ENCODE assay signal across 21 cellular contexts in genomic region chr11:119895981-119896380, GRCh38.
A peak's percentile ranks its signal among the peaks of the same experiment; 100 is the strongest.
DNase-seq lines count a peak whose midpoint lies in the region; ATAC-seq and TF ChIP-seq lines count a peak whose summit lies in the region.
"Had no signal": no experiment of that assay in that cellular context is flagged by ENCODE, and none has a peak within 500 bp of the region (broad histone marks: within the 10 kb centered on the region; RNA-seq: fewer than 3 reads in every experiment).

No MANE protein-coding gene starts in this region.

- H3F3A ChIP-seq in MM.1S (ENCODE audit: insufficient read depth, low read length): 0 out of 2 replicates have a peak, but pooled peaks cover 8% of the 10 kb centered on the region
- H3F3A ChIP-seq in PC-3 (ENCODE audit: low read length, unreplicated experiment): no peaks in the 10 kb centered on the region
- H3F3A ChIP-seq in neural progenitor cell (ENCODE audit: low read depth): peaks cover 8% of the 10 kb centered on the region

- POLR2A ChIA-PET in PC-3 (lab: Charles Lee; ENCODE audit: unreplicated experiment): no interaction called here

- H3K4me3 ChIP-seq in GM12865 (ENCODE audit: low read depth, low read length) (no peak overlapping the region), MM.1S (ENCODE audit: low read length) (no peak overlapping the region), PC-3 (ENCODE audit: low read length) (no peak overlapping the region), neural progenitor cell (no peak overlapping the region)
- H3K4me3 ChIP-seq: GM23248, K562 had no signal

- no TSS peak for BruUV-seq in PC-3 (replicated peaks; lab: Mats Ljungman, UMichigan)

- H3K36me3 ChIP-seq in MM.1S (replicated peaks; ENCODE audit: insufficient read depth, low read length) (no peaks in the 10 kb centered on the region), PC-3 (ENCODE audit: low read depth, low read length) (no peaks in the 10 kb centered on the region), neural progenitor cell (no peaks in the 10 kb centered on the region)

- ATAC-seq in natural killer cell: peak in 2 of 3 donors; percentile 29 to 76
- no peak for ATAC-seq in PC-3
- ATAC-seq in activated T-cell treated with anti-CD3 and anti-CD28 coated beads, Interleukin-2, amount 50 U/mL, for 72 hours (replicated peaks in 1 of 2): no peak
- ATAC-seq: K562, SK-N-SH treated with all-trans-retinoic acid at 6 μM for 48 hours had no signal

- intact Hi-C loops in natural killer cell (cut with micrococcal nuclease) (no loop called here), PC-3 (cut with micrococcal nuclease) (no loop called here)

- H3K36me3 Mint-ChIP-seq in natural killer cell (no peaks in the 10 kb centered on the region), neural progenitor cell (no peaks in the 10 kb centered on the region)
- no peaks in the 10 kb centered on the region for H3K36me3 Mint-ChIP-seq in activated T-cell treated with anti-CD3 and anti-CD28 coated beads, Interleukin-2, amount 50 U/mL, for 72 hours (ENCODE audit: insufficient read depth in 2 of 2)

- H2AFZ ChIP-seq in MM.1S (ENCODE audit: low read length) (no peak overlapping the region), PC-3 (ENCODE audit: low read length) (no peak overlapping the region), neural progenitor cell (replicated peaks) (no peak overlapping the region)
- H2AFZ ChIP-seq: GM23248 had no signal

- H3K9me2 ChIP-seq in MM.1S (replicated peaks; ENCODE audit: insufficient read depth, low read length) (no peaks in the 10 kb centered on the region), PC-3 (replicated peaks; ENCODE audit: low read length) (no peaks in the 10 kb centered on the region)

- H3K27ac Mint-ChIP-seq in natural killer cell: peak overlapping the region; percentile 14 to 64
- H3K27ac Mint-ChIP-seq in activated T-cell treated with anti-CD3 and anti-CD28 coated beads, Interleukin-2, amount 50 U/mL, for 72 hours: no peak overlapping the region
- no peak overlapping the region for H3K27ac Mint-ChIP-seq in neural progenitor cell
- H3K27ac Mint-ChIP-seq: CD4-positive, alpha-beta T cell had no signal

- no peak for TF ChIP-seq CTCF in GM12865 (IDR thresholded peaks at IDR 0.05; ENCODE audit: insufficient read depth, low read depth, low read length, missing control alignments)
- TF ChIP-seq CTCF in MM.1S (IDR thresholded peaks at IDR 0.05; ENCODE audit: low read length): no peak
- TF ChIP-seq CTCF in natural killer cell (IDR thresholded peaks at IDR 0.05): no peak
- TF ChIP-seq CTCF in PC-3 (conservative IDR thresholded peaks at IDR 0.05; ENCODE audit: low read depth, low read length): no peak
- no peak for TF ChIP-seq CTCF in neural progenitor cell (IDR thresholded peaks at IDR 0.05)

- H3K27me3 Mint-ChIP-seq in natural killer cell (ENCODE audit: low read depth in 2 of 2) (peaks cover 15% of the 10 kb centered on the region in 2 donors), neural progenitor cell (ENCODE audit: insufficient read depth, low read depth) (peaks cover 14% of the 10 kb centered on the region)
- H3K27me3 Mint-ChIP-seq in activated T-cell treated with anti-CD3 and anti-CD28 coated beads, Interleukin-2, amount 50 U/mL, for 72 hours (ENCODE audit: low read depth): no peaks in the 10 kb centered on the region

- H3K27me3 ChIP-seq in MM.1S (replicated peaks; ENCODE audit: insufficient read depth, low read length) (no peaks in the 10 kb centered on the region), PC-3 (ENCODE audit: low read length) (peaks cover 96% of the 10 kb centered on the region), neural progenitor cell (no peaks in the 10 kb centered on the region)

- H3K4me3 Mint-ChIP-seq in natural killer cell (peak overlapping the region; percentile 33), neural progenitor cell (no peak overlapping the region)
- H3K4me3 Mint-ChIP-seq in activated T-cell treated with anti-CD3 and anti-CD28 coated beads, Interleukin-2, amount 50 U/mL, for 72 hours: no peak overlapping the region
- H3K4me3 Mint-ChIP-seq: CD4-positive, alpha-beta T cell had no signal

- peak; percentile 11 for DNase-seq in GM12865 (ENCODE audit: low read depth)
- DNase-seq in MM.1S: peak; percentile 64
- DNase-seq in NOMO-1 treated with DMSO at 0.1 percent for 48 hours (lab: John Stamatoyannopoulos, UW; ENCODE audit: unreplicated experiment): peak; percentile 86
- no peak for DNase-seq in natural killer cell
- no peak for DNase-seq in PC-3
- no peak for DNase-seq in activated T-cell treated with anti-CD3 and anti-CD28 coated beads, Interleukin-2, amount 50 U/mL, for 72 hours
- no peak for DNase-seq in neural progenitor cell (ENCODE audit: low spot score)
- DNase-seq: ACHN; CD4-positive, alpha-beta T cell; DMS53; GM23248; HCEC 1CT; NCI-H1417 treated with DMSO at 0.1 percent for 48 hours; NCI-H2029; NCI-H2171; NCI-H446; NCI-H69; SHP77 treated with DMSO at 0.1 percent for 48 hours; T-helper 2 cell had no signal

- H3K4me1 ChIP-seq in MM.1S (ENCODE audit: low read length) (peaks cover 23% of the 10 kb centered on the region), PC-3 (ENCODE audit: insufficient read depth, low read length) (no peaks in the 10 kb centered on the region), neural progenitor cell (peaks cover 20% of the 10 kb centered on the region)

- H3K4me2 ChIP-seq in MM.1S (ENCODE audit: low read depth, low read length) (peak overlapping the region; percentile 67), PC-3 (ENCODE audit: low read length) (no peak overlapping the region), neural progenitor cell (no peak overlapping the region)

- CTCF ChIA-PET in PC-3 (lab: Charles Lee): no interaction called here

- H3K79me2 ChIP-seq in MM.1S (ENCODE audit: low read length) (no peaks in the 10 kb centered on the region), PC-3 (ENCODE audit: low read length) (no peaks in the 10 kb centered on the region), neural progenitor cell (ENCODE audit: low read depth) (no peaks in the 10 kb centered on the region)

- H3K9me3 Mint-ChIP-seq in natural killer cell (no peaks in the 10 kb centered on the region), neural progenitor cell (no peaks in the 10 kb centered on the region)
- no peaks in the 10 kb centered on the region for H3K9me3 Mint-ChIP-seq in activated T-cell treated with anti-CD3 and anti-CD28 coated beads, Interleukin-2, amount 50 U/mL, for 72 hours
- H3K9me3 Mint-ChIP-seq: CD4-positive, alpha-beta T cell had no signal

- H4K20me1 ChIP-seq in MM.1S (ENCODE audit: insufficient read depth, low read length) (no peaks in the 10 kb centered on the region), PC-3 (ENCODE audit: low read length) (no peaks in the 10 kb centered on the region), neural progenitor cell (ENCODE audit: low read depth) (no peaks in the 10 kb centered on the region)

- H3K9me3 ChIP-seq in MM.1S (replicated peaks; ENCODE audit: insufficient read depth, low read length) (no peaks in the 10 kb centered on the region), PC-3 (ENCODE audit: low read length) (no peaks in the 10 kb centered on the region), neural progenitor cell (ENCODE audit: low read depth) (no peaks in the 10 kb centered on the region)

- H3K9ac ChIP-seq in MM.1S (ENCODE audit: low read length): no peak overlapping the region
- H3K9ac ChIP-seq in PC-3 (ENCODE audit: low read length): no peak overlapping the region
- no peak overlapping the region for H3K9ac ChIP-seq in neural progenitor cell
- H3K9ac ChIP-seq: GM23248 had no signal

- H3K27ac ChIP-seq in MM.1S (ENCODE audit: low read length) (peak overlapping the region; percentile 43; the same call in 1 of the 2 replicates), PC-3 (ENCODE audit: low read length) (no peak overlapping the region), neural progenitor cell (no peak overlapping the region)
- H3K27ac ChIP-seq: GM23248 had no signal

- H3K4me1 Mint-ChIP-seq in natural killer cell (peaks cover 14 to 23% of the 10 kb centered on the region in 2 donors), neural progenitor cell (peaks cover 35% of the 10 kb centered on the region)
- no peaks in the 10 kb centered on the region for H3K4me1 Mint-ChIP-seq in activated T-cell treated with anti-CD3 and anti-CD28 coated beads, Interleukin-2, amount 50 U/mL, for 72 hours (ENCODE audit: low read depth)

Comparison
In these comparisons a context has a peak if more than half of its experiments do, and no peak if none do; other contexts are left out.
1. DNase-seq: peak in GM12865 (single experiment), MM.1S (single experiment) and NOMO-1 treated with DMSO at 0.1 percent for 48 hours (single experiment); none in natural killer cell (single experiment), PC-3 (single experiment), activated T-cell treated with anti-CD3 and anti-CD28 coated beads, Interleukin-2, amount 50 U/mL, for 72 hours (0 of 2) and neural progenitor cell (single experiment).
2. ATAC-seq: peak in natural killer cell (2 of 3); none in PC-3 (single experiment) and activated T-cell treated with anti-CD3 and anti-CD28 coated beads, Interleukin-2, amount 50 U/mL, for 72 hours (0 of 2).
3. H3K27ac Mint-ChIP-seq: peak in natural killer cell (2 of 2); none in activated T-cell treated with anti-CD3 and anti-CD28 coated beads, Interleukin-2, amount 50 U/mL, for 72 hours (single experiment) and neural progenitor cell (single experiment).